Comparison of ENCODE assay signal across 8 cellular contexts in the genomic region with DNA sequence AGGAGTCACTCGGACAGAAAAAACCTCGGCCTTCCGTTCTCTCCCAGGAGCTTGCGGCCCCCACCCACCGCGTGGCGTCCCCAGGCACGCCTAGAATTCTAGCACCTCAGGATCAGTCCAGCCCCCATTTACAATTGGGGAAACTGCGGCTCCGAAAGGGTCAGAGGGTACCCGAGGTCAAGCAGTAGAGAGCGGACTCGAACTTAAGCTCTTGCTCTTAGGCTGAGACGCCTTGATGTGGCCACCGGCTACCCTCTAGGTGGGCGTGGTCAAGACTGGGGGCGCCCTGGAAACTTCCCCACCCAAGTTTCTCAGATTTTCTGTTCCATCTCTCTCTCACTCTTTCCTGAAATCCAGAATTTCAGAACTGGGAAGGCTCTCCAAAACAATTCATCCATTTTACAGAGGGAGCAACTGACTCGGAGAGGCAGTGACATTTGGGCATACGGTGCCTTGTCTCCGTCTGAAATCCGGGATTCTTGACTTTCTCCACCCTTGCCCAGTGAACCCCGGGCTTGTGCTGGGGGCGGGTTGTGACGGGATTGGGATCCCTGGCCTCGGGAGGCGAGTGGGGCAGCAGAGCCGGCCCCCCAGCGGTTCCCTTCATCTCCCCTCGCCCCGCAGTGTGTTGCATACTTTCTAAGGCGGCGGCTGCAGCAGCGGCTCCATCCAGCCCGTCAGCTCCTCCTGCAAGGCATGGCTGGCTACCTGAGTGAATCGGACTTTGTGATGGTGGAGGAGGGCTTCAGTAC. TPM values are rescaled to one million over a fixed set of nuclear protein-coding genes. Genes with fewer than 3 reads are reported as not detected.
DNase-seq lines count a peak whose midpoint lies in the region; ATAC-seq and TF ChIP-seq lines count a peak whose summit lies in the region.

No MANE protein-coding gene starts in this region.

- CTCF ChIA-PET in CD8-positive, alpha-beta T cell (lab: Charles Lee): interaction anchor here (1.0 to 8.3 kb wide), 3 partner anchors 13 to 149 kb away, joined by 3 to 46 read pairs (median 24); no protein-coding TSS in a partner anchor

- H3K36me3 ChIP-seq in CD8-positive, alpha-beta T cell (ENCODE audit: insufficient read depth, low read length): no peaks in the 10 kb centered on the region
- H3K36me3 ChIP-seq in RWPE2 (ENCODE audit: low read depth): no peaks in the 10 kb centered on the region

- no peaks in the 10 kb centered on the region for H3K27me3 ChIP-seq in CD8-positive, alpha-beta T cell (ENCODE audit: insufficient read depth, low read length)
- H3K27me3 ChIP-seq in RWPE2 (ENCODE audit: insufficient read depth, poor library complexity, severe bottlenecking): no peaks in the 10 kb centered on the region

- H3K27ac ChIP-seq in CD8-positive, alpha-beta T cell (ENCODE audit: low read depth, low read length): peak overlapping the region; percentile 54
- H3K27ac ChIP-seq in RWPE2 (ENCODE audit: poor library complexity, severe bottlenecking): no peak overlapping the region

- peak overlapping the region; percentile 82 for H3K4me3 Mint-ChIP-seq in CD8-positive, alpha-beta T cell

- peaks cover 22% of the 10 kb centered on the region for H3K4me1 ChIP-seq in CD8-positive, alpha-beta T cell (ENCODE audit: insufficient read depth, low read length)
- no peaks in the 10 kb centered on the region for H3K4me1 ChIP-seq in RWPE2 (ENCODE audit: insufficient read depth, poor library complexity, severe bottlenecking)

- intact Hi-C loops in CD8-positive, alpha-beta T cell (cut with DNase I, micrococcal nuclease): loop anchor here (1.0 to 10.0 kb wide), 13 partner anchors 18 to 431 kb away; a partner anchor contains a TSS

- peak overlapping the region; percentile 57 for H3K4me3 ChIP-seq in CD8-positive, alpha-beta T cell (ENCODE audit: low read depth, low read length)
- peak overlapping the region; percentile 49 for H3K4me3 ChIP-seq in RWPE2 (ENCODE audit: severe bottlenecking)

- no peak for TF ChIP-seq CTCF in CD8-positive, alpha-beta T cell (IDR thresholded peaks at IDR 0.05)
- no peak for TF ChIP-seq CTCF in RWPE2 (IDR thresholded peaks at IDR 0.05; ENCODE audit: poor library complexity, severe bottlenecking)

- H3K4me1 Mint-ChIP-seq in CD8-positive, alpha-beta T cell (ENCODE audit: low read depth): peaks cover 31% of the 10 kb centered on the region

- no peaks in the 10 kb centered on the region for H3K9me3 Mint-ChIP-seq in CD8-positive, alpha-beta T cell

- no peaks in the 10 kb centered on the region for H3K9me3 ChIP-seq in CD8-positive, alpha-beta T cell (ENCODE audit: low read length)
- H3K9me3 ChIP-seq in RWPE2 (ENCODE audit: severe bottlenecking): no peaks in the 10 kb centered on the region

- peak overlapping the region; percentile 82 for H3K27ac Mint-ChIP-seq in CD8-positive, alpha-beta T cell

- H3K27me3 Mint-ChIP-seq in CD8-positive, alpha-beta T cell (ENCODE audit: low read depth): no peaks in the 10 kb centered on the region

- no peak for DNase-seq in CD8-positive, alpha-beta T cell
- DNase-seq in RWPE2 (ENCODE audit: low spot score) (no peak), occipital lobe (lab: John Stamatoyannopoulos, UW) (peak; percentile 24), T-helper 9 cell (no peak), COR-L47 (lab: John Stamatoyannopoulos, UW) (no peak)

- POLR2A ChIA-PET in CD8-positive, alpha-beta T cell (lab: Charles Lee): interaction anchor here (1.3 to 2.7 kb wide), 4 partner anchors 45 to 117 kb away, joined by 3 to 12 read pairs (median 4); a partner anchor contains a TSS

- ATAC-seq in CD8-positive, alpha-beta T cell: no peak
- ATAC-seq in RWPE2 (ENCODE audit: low read depth) (no peak), esophagus mucosa (peak; percentile 2), GM19035 (IDR thresholded peaks at IDR 0.05; ENCODE audit: unreplicated experiment) (no peak), GM21528 (IDR thresholded peaks at IDR 0.05; ENCODE audit: low FRiP score, unreplicated experiment) (no peak)

- peaks cover 6% of the 10 kb centered on the region for H3K36me3 Mint-ChIP-seq in CD8-positive, alpha-beta T cell

RNA-seq across cellular contexts. Expression of a gene that starts 0.8 kb away (rescaled TPM):
- total RNA-seq in CD8-positive, alpha-beta T cell: 1 to 10 TPM; 3.5 to 4.1 TPM
- 1.4 TPM for total RNA-seq in esophagus mucosa
- 25.4 TPM for total RNA-seq in occipital lobe

RNA-seq across cellular contexts. Expression of a gene that starts 45.0 kb away (rescaled TPM):
- total RNA-seq in CD8-positive, alpha-beta T cell: 10 to 100 TPM; 24.3 to 24.9 TPM
- total RNA-seq in esophagus mucosa (164 TPM), occipital lobe (46.9 TPM)
